16 cellular contexts compared by ENCODE assay signal in the genomic region with DNA sequence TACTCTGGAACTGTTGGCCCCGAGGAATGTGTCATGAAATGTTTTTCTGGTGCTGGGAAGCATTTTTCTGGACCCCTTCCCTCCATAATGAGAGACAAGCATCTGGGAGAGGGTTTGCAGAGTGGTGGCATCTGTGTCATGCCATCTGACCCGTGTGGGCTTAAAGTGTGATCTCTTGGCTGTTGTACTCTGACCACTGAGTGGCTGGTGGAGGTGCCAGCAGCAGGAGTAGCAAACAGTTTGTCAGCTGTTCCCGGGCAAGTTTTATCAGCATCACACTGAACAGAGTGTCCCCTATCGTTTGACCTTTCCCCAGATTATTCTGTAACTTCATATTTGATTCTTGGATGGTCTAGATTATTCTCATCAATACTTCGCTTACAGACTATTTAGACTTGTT.
DNase-seq lines count a peak whose midpoint lies in the region; ATAC-seq and TF ChIP-seq lines count a peak whose summit lies in the region.
"Had no signal": no experiment of that assay in that cellular context is flagged by ENCODE, and none has a peak within 500 bp of the region (broad histone marks: within the 10 kb centered on the region; RNA-seq: fewer than 3 reads in every experiment).

No MANE protein-coding gene starts in this region.

- TF ChIP-seq POLR2A in heart left ventricle (IDR thresholded peaks at IDR 0.05) (no peak), sigmoid colon (IDR thresholded peaks at IDR 0.05) (no peak)

- H3K36me3 ChIP-seq in heart left ventricle, result no peaks in the 10 kb centered on the region
- no peaks in the 10 kb centered on the region for H3K36me3 ChIP-seq in sigmoid colon
- H3K36me3 ChIP-seq: HAP-1 had no signal

- ATAC-seq in heart left ventricle (peak in 3 of 4 donors; percentile 41 to 52 (median 44)), left cardiac atrium (no peak)

- H3K4me3 ChIP-seq in heart left ventricle (no peak overlapping the region), sigmoid colon (no peak overlapping the region)
- H3K4me3 ChIP-seq: HAP-1 had no signal

- H3K4me1 ChIP-seq in heart left ventricle (peaks cover 0 to 8% (median 0%) of the 10 kb centered on the region in 12 donors), sigmoid colon (peaks cover 0 to 8% (median 3%) of the 10 kb centered on the region in 4 donors)

- DNase-seq in heart left ventricle (no peak), left cardiac atrium (no peak), LHCN-M2 (ENCODE audit: low read depth) (peak; percentile 9), myocyte (ENCODE audit: low read depth) (peak; percentile 85), NCI-H226 (no peak), sigmoid colon (no peak)
- DNase-seq: C1 segment of cervical spinal cord; Calu3; CD4-positive, alpha-beta memory T cell; COR-L47; DMS53; DMS79 treated with DMSO at 0.1 percent for 48 hours; GF-D8; GOT3; HFFc6 had no signal

- TF ChIP-seq CTCF in heart left ventricle (IDR thresholded peaks at IDR 0.05) (no peak), sigmoid colon (IDR thresholded peaks at IDR 0.05) (no peak)

- H3K27ac ChIP-seq in heart left ventricle (no peak overlapping the region), sigmoid colon (no peak overlapping the region)

- H3K9me3 ChIP-seq in heart left ventricle (no peaks in the 10 kb centered on the region), sigmoid colon (no peaks in the 10 kb centered on the region)
- H3K9me3 ChIP-seq: HAP-1 had no signal

- intact Hi-C loops in heart left ventricle (cut with DNase I) (loop anchor here in 1 of 10 donors (10.0 kb wide), 1 partner anchor 86 kb away; no protein-coding TSS in a partner anchor), left cardiac atrium (cut with DNase I) (no loop called here), sigmoid colon (cut with DNase I) (no loop called here)

- TF ChIP-seq EP300 in sigmoid colon (IDR thresholded peaks at IDR 0.05), result no peak

- WGBS in heart left ventricle, 4 donors, result 60 to 71% (median 64%) methylated on average over 4 to 5 of the region's 5 CpGs
- 85 to 91% methylated on average over 5 of the region's 5 CpGs for WGBS in sigmoid colon, 2 donors

- no peaks in the 10 kb centered on the region for H3K27me3 ChIP-seq in heart left ventricle
- no peaks in the 10 kb centered on the region for H3K27me3 ChIP-seq in sigmoid colon

Comparison
In these comparisons a context has a peak if more than half of its experiments do, and no peak if none do; other contexts are left out.
1. ATAC-seq: peak in heart left ventricle (3 of 4); none in left cardiac atrium (0 of 2).
2. DNase-seq: peak in LHCN-M2 (single experiment) and myocyte (single experiment); none in heart left ventricle (0 of 5), left cardiac atrium (single experiment), NCI-H226 (single experiment) and sigmoid colon (single experiment).